In genomic region chr21:40707271-40707670, GRCh38 we compare ENCODE assay signal across 18 cellular contexts.
DNase-seq lines count a peak whose midpoint lies in the region; ATAC-seq, FAIRE-seq and TF ChIP-seq lines count a peak whose summit lies in the region.
"Had no signal": no experiment of that assay in that cellular context is flagged by ENCODE, and none has a peak within 500 bp of the region (broad histone marks: within the 10 kb centered on the region; RNA-seq: fewer than 3 reads in every experiment).

No MANE protein-coding gene starts in this region.

- TF ChIP-seq CTCF in astrocyte (IDR thresholded peaks at IDR 0.05; ENCODE audit: insufficient read depth, low read depth, low read length) (no peak), type B pancreatic cell (conservative IDR thresholded peaks at IDR 0.05) (no peak)

- H3K4me3 Mint-ChIP-seq in astrocyte (ENCODE audit: unreplicated experiment) (no peak overlapping the region), type B pancreatic cell (peak overlapping the region; percentile 10)

- H3K4me1 ChIP-seq in astrocyte (ENCODE audit: insufficient read depth, low read length): peaks cover 6% of the 10 kb centered on the region
- H3K4me1 ChIP-seq: SJSA1 had no signal

- H3K27me3 ChIP-seq in astrocyte (ENCODE audit: insufficient read depth, low read length): no peaks in the 10 kb centered on the region
- H3K27me3 ChIP-seq in MG63: 0 out of 2 replicates have a peak, but pooled peaks cover under 1% of the 10 kb centered on the region
- H3K27me3 ChIP-seq: SJSA1 had no signal

- H3K9me3 ChIP-seq in astrocyte (ENCODE audit: insufficient read depth, low read depth, low read length) (no peaks in the 10 kb centered on the region), MG63 (no peaks in the 10 kb centered on the region)

- H3K36me3 ChIP-seq in astrocyte (ENCODE audit: insufficient read depth, low read length): no peaks in the 10 kb centered on the region
- no peaks in the 10 kb centered on the region for H3K36me3 ChIP-seq in MG63
- H3K36me3 ChIP-seq: SJSA1 had no signal

- ATAC-seq in GM18520 (IDR thresholded peaks at IDR 0.05; ENCODE audit: unreplicated experiment): no peak
- ATAC-seq: HCT116, PC-3 had no signal

- no peaks in the 10 kb centered on the region for H3K79me2 ChIP-seq in astrocyte (ENCODE audit: insufficient read depth, low read length)

- H3K4me2 ChIP-seq in astrocyte (ENCODE audit: low read length): peak overlapping the region; percentile 34

- H3K27ac Mint-ChIP-seq in astrocyte (ENCODE audit: unreplicated experiment) (no peak overlapping the region), type B pancreatic cell (peak overlapping the region; percentile 86)

- H3K27ac ChIP-seq in astrocyte (ENCODE audit: low read depth, low read length): no peak overlapping the region
- H3K27ac ChIP-seq: C4-2B, SJSA1 had no signal

- H3K27me3 Mint-ChIP-seq in astrocyte (ENCODE audit: low read depth, unreplicated experiment) (no peaks in the 10 kb centered on the region), type B pancreatic cell (no peaks in the 10 kb centered on the region)

- H3K36me3 Mint-ChIP-seq in astrocyte (ENCODE audit: low read depth, unreplicated experiment): no peaks in the 10 kb centered on the region
- no peaks in the 10 kb centered on the region for H3K36me3 Mint-ChIP-seq in type B pancreatic cell

- no peaks in the 10 kb centered on the region for H3K9me3 Mint-ChIP-seq in astrocyte (ENCODE audit: unreplicated experiment)
- no peaks in the 10 kb centered on the region for H3K9me3 Mint-ChIP-seq in type B pancreatic cell

- H3K4me1 Mint-ChIP-seq in astrocyte (ENCODE audit: low read depth, unreplicated experiment) (peaks cover 8% of the 10 kb centered on the region), type B pancreatic cell (ENCODE audit: unreplicated experiment) (peaks cover 12% of the 10 kb centered on the region)

- H3K4me3 ChIP-seq in astrocyte (ENCODE audit: insufficient read depth, low read depth, low read length) (no peak overlapping the region), MG63 (no peak overlapping the region)
- H3K4me3 ChIP-seq: SJSA1 had no signal

- H2AFZ ChIP-seq in astrocyte (ENCODE audit: low read depth, low read length): no peak overlapping the region

- H4K20me1 ChIP-seq in astrocyte (ENCODE audit: insufficient read depth, low read length): no peaks in the 10 kb centered on the region

- no peak for FAIRE-seq in astrocyte (lab: Jason Lieb, UNC)

- DNase-seq in NCI-H69 (lab: John Stamatoyannopoulos, UW) (peak; percentile 21), astrocyte (ENCODE audit: low read depth) (peak; percentile 37), kidney tubule cell (ENCODE audit: low spot score) (peak; percentile 77), type B pancreatic cell (ENCODE audit: extremely low spot score, unreplicated experiment) (no peak), MG63 (no peak), amygdala (lab: John Stamatoyannopoulos, UW) (no peak)
- DNase-seq: AML-193, GF-D8, GOT3, NCI-H1105 treated with DMSO at 0.1 percent for 48 hours, NCI-H1694 treated with DMSO at 0.1 percent for 48 hours, NCI-H2227 treated with DMSO at 0.1 percent for 48 hours, NCI-H510A treated with DMSO at 0.1 percent for 48 hours, PC-3 had no signal

- H3K9ac ChIP-seq in astrocyte (ENCODE audit: low read length): no peak overlapping the region

Comparison
In these comparisons a context has a peak if more than half of its experiments do, and no peak if none do; other contexts are left out.
1. DNase-seq: peak in NCI-H69 (single experiment), astrocyte (single experiment) and kidney tubule cell (single experiment); none in type B pancreatic cell (single experiment), MG63 (single experiment) and amygdala (0 of 56).